8 cellular contexts compared by ENCODE assay signal in the genomic region with DNA sequence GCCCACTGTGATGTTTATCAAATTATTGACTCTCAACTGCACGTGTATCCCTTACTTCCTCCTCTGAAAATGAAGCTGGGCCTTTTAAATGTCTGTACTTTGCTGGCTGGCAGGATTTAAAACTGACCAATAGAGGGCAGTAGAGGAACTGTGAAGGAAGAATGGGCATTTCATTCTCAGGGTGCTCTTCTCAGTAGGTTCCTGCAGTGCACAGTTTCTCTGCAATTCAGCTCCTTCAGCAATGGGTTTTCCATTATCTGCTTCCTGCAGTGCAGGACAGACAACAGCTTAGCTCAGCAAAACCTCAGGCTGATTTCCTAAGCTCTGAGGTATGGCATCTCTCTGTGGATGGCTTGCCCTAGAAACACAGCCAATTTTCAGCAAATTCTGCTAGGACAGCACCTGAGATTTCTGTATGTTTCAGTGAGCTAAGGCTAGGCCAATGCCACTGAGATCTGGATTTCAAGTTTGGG.
A peak's percentile ranks its signal among the peaks of the same experiment; 100 is the strongest.
DNase-seq lines count a peak whose midpoint lies in the region; ATAC-seq and TF ChIP-seq lines count a peak whose summit lies in the region.

No MANE protein-coding gene starts in this region.

- no peaks in the 10 kb centered on the region for H3K36me3 Mint-ChIP-seq in GM23338 (ENCODE audit: low read depth)

- H3K4me3 ChIP-seq in GM23338 (no peak overlapping the region), Peyer's patch (no peak overlapping the region), sigmoid colon (no peak overlapping the region)

- H3K27ac ChIP-seq in GM23338 (ENCODE audit: low read depth): no peak overlapping the region
- no peak overlapping the region for H3K27ac ChIP-seq in Peyer's patch
- H3K27ac ChIP-seq in epithelial cell of prostate: no peak overlapping the region
- no peak overlapping the region for H3K27ac ChIP-seq in sigmoid colon

- WGBS in sigmoid colon, 2 donors: 0 to 4% methylated on average over 1 of the region's 1 CpG

- no peaks in the 10 kb centered on the region for H4K20me1 ChIP-seq in GM23338 (replicated peaks; ENCODE audit: insufficient read depth)

- peak; percentile 89 for ATAC-seq in GM23338

- no peaks in the 10 kb centered on the region for H3F3A ChIP-seq in GM23338 (replicated peaks; ENCODE audit: low read depth)

- TF ChIP-seq CTCF in GM23338 (conservative IDR thresholded peaks at IDR 0.05; ENCODE audit: low read depth in 2 of 2) (peak; percentile 91 to 93), Peyer's patch (IDR thresholded peaks at IDR 0.05) (peak in 4 of 6 experiments; percentile 8 to 31 (median 28)), sigmoid colon (IDR thresholded peaks at IDR 0.05) (peak in 2 of 4 experiments; percentile 41 to 45)

- DNase-seq in DMS79 treated with DMSO at 0.1 percent for 48 hours (lab: John Stamatoyannopoulos, UW) (peak; percentile 1), DMS79 (lab: John Stamatoyannopoulos, UW) (no peak), GM23338 (ENCODE audit: low spot score) (peak; percentile 93), LoVo (ENCODE audit: low spot score) (peak; percentile 43), Peyer's patch (no peak), epithelial cell of prostate (ENCODE audit: low read depth, low spot score) (peak; percentile 12), putamen (ENCODE audit: low spot score) (peak; percentile 15), sigmoid colon (no peak)

- H3K27me3 ChIP-seq in GM23338 (ENCODE audit: insufficient read depth) (no peaks in the 10 kb centered on the region), Peyer's patch (no peaks in the 10 kb centered on the region), sigmoid colon (no peaks in the 10 kb centered on the region)

- no peaks in the 10 kb centered on the region for H3K79me2 ChIP-seq in GM23338 (replicated peaks; ENCODE audit: insufficient read depth)

- H3K4me1 Mint-ChIP-seq in GM23338: peaks cover 12% of the 10 kb centered on the region

- H3K4me2 ChIP-seq in GM23338: no peak overlapping the region

- intact Hi-C loops in sigmoid colon (cut with DNase I): no loop called here

- H3K4me3 Mint-ChIP-seq in GM23338: no peak overlapping the region

- H2AFZ ChIP-seq in GM23338: peak overlapping the region; percentile 66; the same call in 1 of the 2 replicates

- H3K9me3 ChIP-seq in Peyer's patch (no peaks in the 10 kb centered on the region), sigmoid colon (no peaks in the 10 kb centered on the region)

- H3K36me3 ChIP-seq in GM23338 (ENCODE audit: insufficient read depth) (no peaks in the 10 kb centered on the region), Peyer's patch (no peaks in the 10 kb centered on the region), sigmoid colon (no peaks in the 10 kb centered on the region)

- H3K27ac Mint-ChIP-seq in GM23338: no peak overlapping the region

- TF ChIP-seq POLR2A in Peyer's patch (IDR thresholded peaks at IDR 0.05) (no peak), sigmoid colon (IDR thresholded peaks at IDR 0.05) (no peak)

- no peaks in the 10 kb centered on the region; the same call in 2 of the 3 replicates for H3K9me3 Mint-ChIP-seq in GM23338

- H3K27me3 Mint-ChIP-seq in GM23338 (ENCODE audit: insufficient read depth, low read depth, poor library complexity): no peaks in the 10 kb centered on the region

- no peaks in the 10 kb centered on the region for H3K9me2 ChIP-seq in GM23338 (ENCODE audit: insufficient read depth)

- H3K4me1 ChIP-seq in GM23338 (ENCODE audit: insufficient read depth) (0 out of 2 replicates have a peak, but pooled peaks cover 6% of the 10 kb centered on the region), Peyer's patch (no peaks in the 10 kb centered on the region), sigmoid colon (no peaks in the 10 kb centered on the region)

- TF ChIP-seq EP300 in sigmoid colon (IDR thresholded peaks at IDR 0.05): no peak

TF ChIP-seq in GM23338, 12 proteins besides CTCF, POLR2A, EP300 and RAD21:
- TF ChIP-seq, protein P1, sequence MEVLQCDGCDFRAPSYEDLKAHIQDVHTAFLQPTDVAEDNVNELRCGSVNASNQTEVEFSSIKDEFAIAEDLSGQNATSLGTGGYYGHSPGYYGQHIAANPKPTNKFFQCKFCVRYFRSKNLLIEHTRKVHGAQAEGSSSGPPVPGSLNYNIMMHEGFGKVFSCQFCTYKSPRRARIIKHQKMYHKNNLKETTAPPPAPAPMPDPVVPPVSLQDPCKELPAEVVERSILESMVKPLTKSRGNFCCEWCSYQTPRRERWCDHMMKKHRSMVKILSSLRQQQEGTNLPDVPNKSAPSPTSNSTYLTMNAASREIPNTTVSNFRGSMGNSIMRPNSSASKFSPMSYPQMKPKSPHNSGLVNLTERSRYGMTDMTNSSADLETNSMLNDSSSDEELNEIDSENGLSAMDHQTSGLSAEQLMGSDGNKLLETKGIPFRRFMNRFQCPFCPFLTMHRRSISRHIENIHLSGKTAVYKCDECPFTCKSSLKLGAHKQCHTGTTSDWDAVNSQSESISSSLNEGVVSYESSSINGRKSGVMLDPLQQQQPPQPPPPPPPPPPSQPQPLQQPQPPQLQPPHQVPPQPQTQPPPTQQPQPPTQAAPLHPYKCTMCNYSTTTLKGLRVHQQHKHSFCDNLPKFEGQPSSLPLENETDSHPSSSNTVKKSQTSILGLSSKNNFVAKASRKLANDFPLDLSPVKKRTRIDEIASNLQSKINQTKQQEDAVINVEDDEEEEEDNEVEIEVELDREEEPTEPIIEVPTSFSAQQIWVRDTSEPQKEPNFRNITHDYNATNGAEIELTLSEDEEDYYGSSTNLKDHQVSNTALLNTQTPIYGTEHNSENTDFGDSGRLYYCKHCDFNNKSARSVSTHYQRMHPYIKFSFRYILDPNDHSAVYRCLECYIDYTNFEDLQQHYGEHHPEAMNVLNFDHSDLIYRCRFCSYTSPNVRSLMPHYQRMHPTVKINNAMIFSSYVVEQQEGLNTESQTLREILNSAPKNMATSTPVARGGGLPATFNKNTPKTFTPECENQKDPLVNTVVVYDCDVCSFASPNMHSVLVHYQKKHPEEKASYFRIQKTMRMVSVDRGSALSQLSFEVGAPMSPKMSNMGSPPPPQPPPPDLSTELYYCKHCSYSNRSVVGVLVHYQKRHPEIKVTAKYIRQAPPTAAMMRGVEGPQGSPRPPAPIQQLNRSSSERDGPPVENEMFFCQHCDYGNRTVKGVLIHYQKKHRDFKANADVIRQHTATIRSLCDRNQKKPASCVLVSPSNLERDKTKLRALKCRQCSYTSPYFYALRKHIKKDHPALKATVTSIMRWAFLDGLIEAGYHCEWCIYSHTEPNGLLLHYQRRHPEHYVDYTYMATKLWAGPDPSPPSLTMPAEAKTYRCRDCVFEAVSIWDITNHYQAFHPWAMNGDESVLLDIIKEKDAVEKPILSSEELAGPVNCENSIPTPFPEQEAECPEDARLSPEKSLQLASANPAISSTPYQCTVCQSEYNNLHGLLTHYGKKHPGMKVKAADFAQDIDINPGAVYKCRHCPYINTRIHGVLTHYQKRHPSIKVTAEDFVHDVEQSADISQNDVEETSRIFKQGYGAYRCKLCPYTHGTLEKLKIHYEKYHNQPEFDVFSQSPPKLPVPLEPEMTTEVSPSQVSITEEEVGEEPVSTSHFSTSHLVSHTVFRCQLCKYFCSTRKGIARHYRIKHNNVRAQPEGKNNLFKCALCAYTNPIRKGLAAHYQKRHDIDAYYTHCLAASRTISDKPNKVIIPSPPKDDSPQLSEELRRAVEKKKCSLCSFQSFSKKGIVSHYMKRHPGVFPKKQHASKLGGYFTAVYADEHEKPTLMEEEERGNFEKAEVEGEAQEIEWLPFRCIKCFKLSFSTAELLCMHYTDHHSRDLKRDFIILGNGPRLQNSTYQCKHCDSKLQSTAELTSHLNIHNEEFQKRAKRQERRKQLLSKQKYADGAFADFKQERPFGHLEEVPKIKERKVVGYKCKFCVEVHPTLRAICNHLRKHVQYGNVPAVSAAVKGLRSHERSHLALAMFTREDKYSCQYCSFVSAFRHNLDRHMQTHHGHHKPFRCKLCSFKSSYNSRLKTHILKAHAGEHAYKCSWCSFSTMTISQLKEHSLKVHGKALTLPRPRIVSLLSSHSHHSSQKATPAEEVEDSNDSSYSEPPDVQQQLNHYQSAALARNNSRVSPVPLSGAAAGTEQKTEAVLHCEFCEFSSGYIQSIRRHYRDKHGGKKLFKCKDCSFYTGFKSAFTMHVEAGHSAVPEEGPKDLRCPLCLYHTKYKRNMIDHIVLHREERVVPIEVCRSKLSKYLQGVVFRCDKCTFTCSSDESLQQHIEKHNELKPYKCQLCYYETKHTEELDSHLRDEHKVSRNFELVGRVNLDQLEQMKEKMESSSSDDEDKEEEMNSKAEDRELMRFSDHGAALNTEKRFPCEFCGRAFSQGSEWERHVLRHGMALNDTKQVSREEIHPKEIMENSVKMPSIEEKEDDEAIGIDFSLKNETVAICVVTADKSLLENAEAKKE (CRISPR knock-in tag; IDR thresholded peaks at IDR 0.05): peak; percentile 38; the same call in 1 of the 2 replicates
- TF ChIP-seq ZNF114 (CRISPR knock-in tag; IDR thresholded peaks at IDR 0.05) (no peak), NANOG (IDR thresholded peaks at IDR 0.05; ENCODE audit: borderline replicate concordance) (0 out of 2 replicates have a peak, but pooled peaks have one; percentile 7)

Comparison
In these comparisons a context has a peak if more than half of its experiments do, and no peak if none do; other contexts are left out.
1. DNase-seq: peak in DMS79 treated with DMSO at 0.1 percent for 48 hours (single experiment), GM23338 (single experiment), LoVo (single experiment), epithelial cell of prostate (single experiment) and putamen (single experiment); none in DMS79 (single experiment), Peyer's patch (0 of 3) and sigmoid colon (single experiment).